ENCODE assay signal across 18 cellular contexts in genomic region chr10:97582169-97582568, GRCh38. TPM values are rescaled to one million over a fixed set of nuclear protein-coding genes. Genes with fewer than 3 reads are reported as not detected.
DNase-seq lines count a peak whose midpoint lies in the region; ATAC-seq and TF ChIP-seq lines count a peak whose summit lies in the region.
"Had no signal": no experiment of that assay in that cellular context is flagged by ENCODE, and none has a peak within 500 bp of the region (broad histone marks: within the 10 kb centered on the region; RNA-seq: fewer than 3 reads in every experiment).

No MANE protein-coding gene starts in this region.

- peaks cover 6% of the 10 kb centered on the region for H3K79me1 ChIP-seq in mesenchymal stem cell (replicated peaks; ENCODE audit: low read length, poor library complexity, severe bottlenecking)

- no peak overlapping the region for H3K4ac ChIP-seq in mesenchymal stem cell (ENCODE audit: low read depth in 1 of 2, low read length in 2 of 2)

- H3K14ac ChIP-seq in mesenchymal stem cell (ENCODE audit: low read length in 2 of 2), result no peak overlapping the region

- H3K9me2 ChIP-seq in SK-N-SH, result no peaks in the 10 kb centered on the region

- H3F3A ChIP-seq in SK-N-SH (replicated peaks; ENCODE audit: insufficient read depth), result no peaks in the 10 kb centered on the region

- H2BK12ac ChIP-seq in mesenchymal stem cell (ENCODE audit: low read length in 2 of 2), result no peak overlapping the region

- H3K27ac Mint-ChIP-seq in T-cell, result no peak overlapping the region
- H3K27ac Mint-ChIP-seq in osteocyte (ENCODE audit: unreplicated experiment), result no peak overlapping the region
- H3K27ac Mint-ChIP-seq: CD4-positive, alpha-beta T cell had no signal

- H3K9ac ChIP-seq in SK-N-SH, result no peak overlapping the region
- H3K9ac ChIP-seq in mesenchymal stem cell (ENCODE audit: low read length), result no peak overlapping the region
- H3K9ac ChIP-seq in skeletal muscle tissue (ENCODE audit: low read depth in 1 of 3, low read length in 3 of 3), result peak overlapping the region in 1 of 3 donors; percentile 35
- H3K9ac ChIP-seq: GM23248 had no signal

- CTCF ChIA-PET in SK-N-SH (lab: Yijun Ruan, JAX), result interaction anchor here (1.4 to 7.1 kb wide), 2 partner anchors 8 to 10 kb away, joined by 4 to 60 read pairs; partner anchors contain the start of gene ANKRD2
- CTCF ChIA-PET in T-cell (lab: Charles Lee), result no interaction called here

- H3K4me1 ChIP-seq in SK-N-SH (ENCODE audit: control insufficient read depth in 1 of 2, insufficient read depth in 2 of 2, low read depth in 1 of 2, low read length in 1 of 2) (peaks cover 0 to 21% of the 10 kb centered on the region in 2 experiments; a peak in 1 of 4 replicates), mesenchymal stem cell (ENCODE audit: control insufficient read depth, insufficient read depth, low read depth, low read length) (peaks cover 31% of the 10 kb centered on the region), skeletal muscle tissue (ENCODE audit: control insufficient read depth in 3 of 3, insufficient read depth in 3 of 3, low read length in 3 of 3) (peaks cover 19 to 72% (median 41%) of the 10 kb centered on the region in 3 donors)

- H2AFZ ChIP-seq in SK-N-SH (ENCODE audit: low read depth), result no peak overlapping the region
- H2AFZ ChIP-seq in mesenchymal stem cell (ENCODE audit: low read depth, low read length), result no peak overlapping the region
- H2AFZ ChIP-seq: GM23248 had no signal

- H4K91ac ChIP-seq in mesenchymal stem cell (ENCODE audit: low read length), result no peak overlapping the region

- no peak overlapping the region for H3K4me3 Mint-ChIP-seq in T-cell
- H3K4me3 Mint-ChIP-seq in osteocyte (ENCODE audit: unreplicated experiment), result no peak overlapping the region
- H3K4me3 Mint-ChIP-seq: CD4-positive, alpha-beta T cell had no signal

- H3K4me3 ChIP-seq in SK-N-SH (ENCODE audit: low read depth in 2 of 2, low read length in 1 of 2) (no peak overlapping the region), H7 (ENCODE audit: insufficient read depth, low read depth, low read length) (no peak overlapping the region), mesenchymal stem cell (ENCODE audit: insufficient read depth in 1 of 2, low read depth in 1 of 2, low read length in 2 of 2) (no peak overlapping the region), skeletal muscle tissue (ENCODE audit: low read length in 3 of 3) (no peak overlapping the region)
- H3K4me3 ChIP-seq: A549, GM23248 had no signal

- H3K36me3 Mint-ChIP-seq in T-cell (no peaks in the 10 kb centered on the region), osteocyte (ENCODE audit: unreplicated experiment) (no peaks in the 10 kb centered on the region)

- no peak overlapping the region for H2BK120ac ChIP-seq in mesenchymal stem cell (ENCODE audit: low read depth, low read length)

- no peak for TF ChIP-seq EP300 in SK-N-SH (IDR thresholded peaks at IDR 0.05; ENCODE audit: borderline replicate concordance in 1 of 2, low read depth in 1 of 2, low read length in 1 of 2)

- H3K27me3 Mint-ChIP-seq in T-cell (peaks cover 0 to 2% of the 10 kb centered on the region in 2 donors), osteocyte (ENCODE audit: unreplicated experiment) (no peaks in the 10 kb centered on the region)
- H3K27me3 Mint-ChIP-seq: CD4-positive, alpha-beta T cell had no signal

- H3K27ac ChIP-seq in SK-N-SH (ENCODE audit: low read depth in 2 of 2, low read length in 1 of 2), result no peak overlapping the region
- no peak overlapping the region for H3K27ac ChIP-seq in mesenchymal stem cell (ENCODE audit: low read length, poor library complexity, severe bottlenecking)
- H3K27ac ChIP-seq in skeletal muscle tissue (ENCODE audit: low read depth, low read length), result peak overlapping the region; percentile 69
- H3K27ac ChIP-seq: 22Rv1, C4-2B, GM23248 had no signal

- no peak overlapping the region for H2BK15ac ChIP-seq in mesenchymal stem cell (ENCODE audit: low read depth, poor library complexity, severe bottlenecking)

- DNase-seq in SK-N-SH, result peak; percentile 5
- peak; percentile 33 for DNase-seq in H7
- no peak for DNase-seq in mesenchymal stem cell
- no peak for DNase-seq in T-cell
- no peak for DNase-seq in osteocyte (ENCODE audit: extremely low spot score, unreplicated experiment)
- DNase-seq: AML-193; Caco-2; CD4-positive, alpha-beta T cell; GM23248; HCEC 1CT had no signal

- POLR2A ChIA-PET in SK-N-SH (lab: Yijun Ruan, JAX) (no interaction called here), T-cell (lab: Charles Lee) (no interaction called here)

- TF ChIP-seq CTCF in SK-N-SH (IDR thresholded peaks at IDR 0.05), result no peak
- TF ChIP-seq CTCF in osteocyte (IDR thresholded peaks at IDR 0.05), result no peak

- no peaks in the 10 kb centered on the region for H3K4me1 Mint-ChIP-seq in T-cell
- peaks cover 14% of the 10 kb centered on the region for H3K4me1 Mint-ChIP-seq in osteocyte (ENCODE audit: unreplicated experiment)

- no peaks in the 10 kb centered on the region for H4K20me1 ChIP-seq in SK-N-SH (ENCODE audit: insufficient read depth)

- no peak for TF ChIP-seq RAD21 in SK-N-SH (IDR thresholded peaks at IDR 0.05; ENCODE audit: low read length)

- WGBS in SK-N-SH (ENCODE audit: low lambda C conversion rate), result 92% methylated on average over 6 of the region's 8 CpGs
- 92% methylated on average over 8 of the region's 8 CpGs for WGBS in mesenchymal stem cell

- H3K9me3 Mint-ChIP-seq in T-cell (no peaks in the 10 kb centered on the region), osteocyte (ENCODE audit: unreplicated experiment) (no peaks in the 10 kb centered on the region)
- H3K9me3 Mint-ChIP-seq: CD4-positive, alpha-beta T cell had no signal

- no peak overlapping the region for H3K23ac ChIP-seq in mesenchymal stem cell (ENCODE audit: low read length in 2 of 2)

- H3K36me3 ChIP-seq in SK-N-SH (replicated peaks in 1 of 2; ENCODE audit: control insufficient read depth in 1 of 2, insufficient read depth in 2 of 2, low read length in 1 of 2) (no peaks in the 10 kb centered on the region), H7 (replicated peaks; ENCODE audit: control insufficient read depth, insufficient read depth, low read length) (no peaks in the 10 kb centered on the region), mesenchymal stem cell (ENCODE audit: control insufficient read depth in 1 of 2, insufficient read depth in 2 of 2, low read depth in 1 of 2, low read length in 2 of 2) (peaks cover 0 to 6% of the 10 kb centered on the region in 2 experiments), skeletal muscle tissue (ENCODE audit: control insufficient read depth in 3 of 3, insufficient read depth in 3 of 3, low read length in 3 of 3) (peaks cover 2 to 17% (median 12%) of the 10 kb centered on the region in 3 donors)

- H3K18ac ChIP-seq in mesenchymal stem cell (ENCODE audit: low read depth in 1 of 2, low read length in 2 of 2), result no peak overlapping the region

- H3K4me2 ChIP-seq in SK-N-SH (no peak overlapping the region), mesenchymal stem cell (ENCODE audit: low read length, poor library complexity, severe bottlenecking) (no peak overlapping the region)
- H3K4me2 ChIP-seq: A549 had no signal

- H3K27me3 ChIP-seq in SK-N-SH (ENCODE audit: insufficient read depth) (no peaks in the 10 kb centered on the region), H7 (ENCODE audit: control insufficient read depth, insufficient read depth, low read length) (no peaks in the 10 kb centered on the region), mesenchymal stem cell (ENCODE audit: control insufficient read depth in 1 of 2, insufficient read depth in 1 of 2, low read length in 2 of 2) (no peaks in the 10 kb centered on the region), skeletal muscle tissue (ENCODE audit: control insufficient read depth in 3 of 3, insufficient read depth in 3 of 3, low read length in 3 of 3) (no peaks in the 10 kb centered on the region)

- H2BK5ac ChIP-seq in mesenchymal stem cell (ENCODE audit: low read depth, low read length, poor library complexity, severe bottlenecking), result no peak overlapping the region

- H3K79me2 ChIP-seq in SK-N-SH (ENCODE audit: insufficient read depth), result no peaks in the 10 kb centered on the region

- H2AK5ac ChIP-seq in mesenchymal stem cell (ENCODE audit: low read length, severe bottlenecking), result peak overlapping the region; percentile 62

- no peak overlapping the region for H4K8ac ChIP-seq in mesenchymal stem cell (ENCODE audit: low read length)

- H3K9me3 ChIP-seq in SK-N-SH (no peaks in the 10 kb centered on the region), mesenchymal stem cell (ENCODE audit: control insufficient read depth, low read length) (no peaks in the 10 kb centered on the region), skeletal muscle tissue (ENCODE audit: control insufficient read depth in 3 of 3, low read length in 3 of 3) (no peaks in the 10 kb centered on the region)
- H3K9me3 ChIP-seq: A549, Caco-2 had no signal

- ATAC-seq in SK-N-SH treated with all-trans-retinoic acid at 6 μM for 48 hours (no peak), T-cell (replicated peaks in 1 of 4) (no peak)
- ATAC-seq: A549 had no signal

RNA-seq across cellular contexts. Expression of gene HOGA1, which starts 2.0 kb away (rescaled TPM):
- 2.9 and 4.8 TPM in 2 replicates for polyA plus RNA-seq in SK-N-SH (2012; rRNA removed)
- polyA plus RNA-seq in SK-N-SH (2012; cell fraction: cytosol; rRNA removed), result 1.9 and 3.0 TPM in 2 replicates
- 5.9 and 9.4 TPM in 2 replicates for polyA plus RNA-seq in SK-N-SH (2012; cell fraction: nucleus; rRNA removed)
- total RNA-seq in H7 (2014; rRNA removed; shearing (Covaris generic)), result 0.37 TPM in 1 of 2 replicates, not detected in the other
- polyA plus RNA-seq in mesenchymal stem cell (2013, experiment 1 of 2), result 0.23 TPM
- 0.27 TPM for polyA plus RNA-seq in mesenchymal stem cell (2013, experiment 2 of 2)
- total RNA-seq in skeletal muscle tissue (1.6 TPM), T-cell (under 1 TPM in 1 of 5 donors, not detected in 4; 0.18 TPM), osteocyte (not detected in 2 replicates)
- total RNA-seq: CD4-positive, alpha-beta T cell had no signal

RNA-seq across cellular contexts. Expression of gene C10orf62, which starts 7.4 kb away (rescaled TPM):
- 0.07 and 0.19 TPM in 2 replicates for polyA plus RNA-seq in SK-N-SH (2012; rRNA removed)
- 0.05 TPM in 1 of 2 replicates, not detected in the other for polyA plus RNA-seq in SK-N-SH (2012; cell fraction: cytosol; rRNA removed)
- polyA plus RNA-seq in SK-N-SH (2012; cell fraction: nucleus; rRNA removed), result 0.56 and 0.96 TPM in 2 replicates
- not detected in 2 replicates for total RNA-seq in H7 (2014; rRNA removed; shearing (Covaris generic))
- not detected for polyA plus RNA-seq in mesenchymal stem cell (2013, experiment 1 of 2)
- not detected for polyA plus RNA-seq in mesenchymal stem cell (2013, experiment 2 of 2)
- under 0.01 TPM for total RNA-seq in skeletal muscle tissue
- not detected for total RNA-seq in T-cell
- not detected in 2 replicates for total RNA-seq in osteocyte
- total RNA-seq: Caco-2; CD4-positive, alpha-beta T cell; GM23248; H4; HT-29 had no signal
- polyA plus RNA-seq: A549, BJ, GM23248 had no signal

RNA-seq across cellular contexts. Expression of gene ANKRD2, which starts 9.6 kb away (rescaled TPM):
- 0.72 and 0.99 TPM in 2 replicates for polyA plus RNA-seq in SK-N-SH (2012; rRNA removed)
- polyA plus RNA-seq in SK-N-SH (2012; cell fraction: cytosol; rRNA removed), result 0.75 and 0.82 TPM in 2 replicates
- 1.6 and 2.2 TPM in 2 replicates for polyA plus RNA-seq in SK-N-SH (2012; cell fraction: nucleus; rRNA removed)
- total RNA-seq in H7 (2014; rRNA removed; shearing (Covaris generic)), result not detected in 2 replicates
- polyA plus RNA-seq in mesenchymal stem cell (2013, experiment 1 of 2), result 0.04 TPM
- not detected for polyA plus RNA-seq in mesenchymal stem cell (2013, experiment 2 of 2)
- 8.9 TPM for total RNA-seq in skeletal muscle tissue
- total RNA-seq in T-cell, result under 1 TPM in 1 of 5 donors, not detected in 4; 0.35 TPM
- total RNA-seq in osteocyte, result not detected in 2 replicates
- total RNA-seq: Caco-2; CD4-positive, alpha-beta T cell; GM23248; HT-29 had no signal
- polyA plus RNA-seq: GM23248 had no signal

RNA-seq across cellular contexts. Expression of gene MORN4, which starts 51.1 kb away (rescaled TPM):
- 31.4 and 31.7 TPM in 2 replicates for polyA plus RNA-seq in SK-N-SH (2012; rRNA removed)
- polyA plus RNA-seq in SK-N-SH (2012; cell fraction: cytosol; rRNA removed), result 32.9 and 36.8 TPM in 2 replicates
- polyA plus RNA-seq in SK-N-SH (2012; cell fraction: nucleus; rRNA removed), result 14.5 and 19.6 TPM in 2 replicates
- total RNA-seq in H7 (2014; rRNA removed; shearing (Covaris generic)), result 12.0 and 13.7 TPM in 2 replicates
- polyA plus RNA-seq in mesenchymal stem cell (2013, experiment 1 of 2), result 10.7 TPM
- polyA plus RNA-seq in mesenchymal stem cell (2013, experiment 2 of 2), result 10.1 TPM
- 1.0 TPM for total RNA-seq in skeletal muscle tissue
- total RNA-seq in T-cell, result 1 to 10 TPM in 4 of 5 donors, under 1 TPM in 1; 0.84 to 4.4 (median 1.5) TPM
- 13.1 and 13.3 TPM in 2 replicates for total RNA-seq in osteocyte

RNA-seq across cellular contexts. Expression of gene PI4K2A, which starts 58.3 kb away (rescaled TPM):
- 23.8 and 31.4 TPM in 2 replicates for polyA plus RNA-seq in SK-N-SH (2012; rRNA removed)
- polyA plus RNA-seq in SK-N-SH (2012; cell fraction: cytosol; rRNA removed), result 18.2 and 23.3 TPM in 2 replicates
- polyA plus RNA-seq in SK-N-SH (2012; cell fraction: nucleus; rRNA removed), result 22.7 and 27.9 TPM in 2 replicates
- total RNA-seq in H7 (2014; rRNA removed; shearing (Covaris generic)), result 19.6 and 26.2 TPM in 2 replicates
- polyA plus RNA-seq in mesenchymal stem cell (2013, experiment 1 of 2), result 27.8 TPM
- polyA plus RNA-seq in mesenchymal stem cell (2013, experiment 2 of 2), result 27.1 TPM
- total RNA-seq in skeletal muscle tissue, result 5.2 TPM
- total RNA-seq in T-cell, result 10 to 100 TPM in 4 of 5 donors, 1 to 10 TPM in 1; 9.0 to 23.1 (median 11.0) TPM
- total RNA-seq in osteocyte, result 22.0 and 22.1 TPM in 2 replicates

Comparison
In these comparisons a context has a peak if more than half of its experiments do, and no peak if none do; other contexts are left out.
1. DNase-seq: peak in SK-N-SH (single experiment) and H7 (single experiment); none in mesenchymal stem cell (single experiment), T-cell (0 of 34) and osteocyte (single experiment).